In genomic region chr19:41939861-41940442, GRCh38 we compare ENCODE assay signal across 8 cellular contexts. TPM values are rescaled to one million over a fixed set of nuclear protein-coding genes. Genes with fewer than 3 reads are reported as not detected.
DNase-seq lines count a peak whose midpoint lies in the region; ATAC-seq lines count a peak whose summit lies in the region.

No MANE protein-coding gene starts in this region.

- no peaks in the 10 kb centered on the region for H3K9me3 Mint-ChIP-seq in T-cell

- 2% methylated on average over 64 of the region's 64 CpGs for WGBS in ectodermal cell, 2 experiments

- H3K9me3 ChIP-seq in ectodermal cell (ENCODE audit: control insufficient read depth, low read length) (no peaks in the 10 kb centered on the region), neuron (ENCODE audit: low read length) (no peaks in the 10 kb centered on the region)

- ATAC-seq in T-cell (replicated peaks in 1 of 4): peak in 3 of 4 experiments; percentile 9 to 34 (median 21)
- no peak for ATAC-seq in GM19463 (IDR thresholded peaks at IDR 0.05; ENCODE audit: unreplicated experiment)

- peak overlapping the region; percentile 43 for H3K4me3 ChIP-seq in ectodermal cell (ENCODE audit: insufficient read depth, low read depth, low read length)
- H3K4me3 ChIP-seq in neuron (ENCODE audit: low read length): peak overlapping the region; percentile 62

- CTCF ChIA-PET in T-cell (lab: Charles Lee): no interaction called here

- DNase-seq in DMS53 (lab: John Stamatoyannopoulos, UW) (peak; percentile 68), DMS53 treated with DMSO at 0.1 percent for 48 hours (lab: John Stamatoyannopoulos, UW; ENCODE audit: unreplicated experiment) (no peak), T-cell (peak in 9 of 34 experiments; percentile 28 to 70 (median 39)), middle frontal gyrus (ENCODE audit: extremely low spot score, low spot score) (no peak), NCI-H1092 (lab: John Stamatoyannopoulos, UW) (no peak)

- no peak overlapping the region for H3K27ac ChIP-seq in ectodermal cell (ENCODE audit: insufficient read depth, low read depth, low read length, poor library complexity, severe bottlenecking)

- H3K4me3 Mint-ChIP-seq in T-cell: peak overlapping the region; percentile 77 to 87 (median 83)

- H3K27ac Mint-ChIP-seq in T-cell: peak overlapping the region in 1 of 2 donors; percentile 11

- peaks cover 4 to 11% of the 10 kb centered on the region in 2 donors for H3K27me3 Mint-ChIP-seq in T-cell

- POLR2A ChIA-PET in T-cell (lab: Charles Lee): no interaction called here

- peaks cover 61% of the 10 kb centered on the region for H3K27me3 ChIP-seq in ectodermal cell (ENCODE audit: control insufficient read depth, insufficient read depth, low read length, poor library complexity, severe bottlenecking)
- H3K27me3 ChIP-seq in neuron (ENCODE audit: insufficient read depth, low read length): peaks cover 18% of the 10 kb centered on the region

- H3K4me1 ChIP-seq in ectodermal cell (ENCODE audit: control insufficient read depth, insufficient read depth, low read length) (peaks cover 5% of the 10 kb centered on the region), neuron (ENCODE audit: insufficient read depth, low read length) (peaks cover 10% of the 10 kb centered on the region)

- no peaks in the 10 kb centered on the region for H3K36me3 ChIP-seq in ectodermal cell (ENCODE audit: control insufficient read depth, insufficient read depth, low read length)
- H3K36me3 ChIP-seq in neuron (ENCODE audit: insufficient read depth, low read length): no peaks in the 10 kb centered on the region

- H3K36me3 Mint-ChIP-seq in T-cell: no peaks in the 10 kb centered on the region

- peaks cover 44 to 53% (median 46%) of the 10 kb centered on the region in 3 donors for H3K4me1 Mint-ChIP-seq in T-cell

- H2AFZ ChIP-seq in neuron (ENCODE audit: low read depth, low read length): peak overlapping the region; percentile 91

RNA-seq across cellular contexts. Expression of gene ERFL, which starts 11.7 kb away (rescaled TPM):
- 1 to 10 TPM; 5.9 to 8.5 (median 6.3) TPM for total RNA-seq in T-cell
- 0.37 TPM for polyA plus RNA-seq in ectodermal cell (2013, experiment 1 of 4)
- polyA plus RNA-seq in ectodermal cell (2013, experiment 2 of 4): 0.12 TPM
- polyA plus RNA-seq in ectodermal cell (2013, experiment 3 of 4): 0.21 TPM
- 0.36 TPM for polyA plus RNA-seq in ectodermal cell (2013, experiment 4 of 4)

RNA-seq across cellular contexts. Expression of gene RABAC1, which starts 19.2 kb away (rescaled TPM):
- 100 to 1,000 TPM in 4 of 5 donors, 10 to 100 TPM in 1; 67.0 to 143 (median 131) TPM for total RNA-seq in T-cell
- polyA plus RNA-seq in ectodermal cell (2013, experiment 1 of 4): 99.4 TPM
- 95.6 TPM for polyA plus RNA-seq in ectodermal cell (2013, experiment 2 of 4)
- polyA plus RNA-seq in ectodermal cell (2013, experiment 3 of 4): 84.6 TPM
- polyA plus RNA-seq in ectodermal cell (2013, experiment 4 of 4): 91.1 TPM

RNA-seq across cellular contexts. Expression of gene ATP1A3, which starts 54.1 kb away (rescaled TPM):
- total RNA-seq in T-cell: 10 to 100 TPM in 1 of 5 donors, 1 to 10 TPM in 4; 4.3 to 14.4 (median 6.3) TPM
- 5.3 TPM for polyA plus RNA-seq in ectodermal cell (2013, experiment 1 of 4)
- 4.4 TPM for polyA plus RNA-seq in ectodermal cell (2013, experiment 2 of 4)
- 5.1 TPM for polyA plus RNA-seq in ectodermal cell (2013, experiment 3 of 4)
- 5.5 TPM for polyA plus RNA-seq in ectodermal cell (2013, experiment 4 of 4)

RNA-seq across cellular contexts. Expression of gene ARHGEF1, which starts 57.0 kb away (rescaled TPM):
- 1,000 to 10,000 TPM; 1,130 to 1,360 (median 1,288) TPM for total RNA-seq in T-cell
- 53.0 TPM for polyA plus RNA-seq in ectodermal cell (2013, experiment 1 of 4)
- 40.3 TPM for polyA plus RNA-seq in ectodermal cell (2013, experiment 2 of 4)
- polyA plus RNA-seq in ectodermal cell (2013, experiment 3 of 4): 31.7 TPM
- polyA plus RNA-seq in ectodermal cell (2013, experiment 4 of 4): 38.1 TPM
